8 cellular contexts compared by ENCODE assay signal in the genomic region with DNA sequence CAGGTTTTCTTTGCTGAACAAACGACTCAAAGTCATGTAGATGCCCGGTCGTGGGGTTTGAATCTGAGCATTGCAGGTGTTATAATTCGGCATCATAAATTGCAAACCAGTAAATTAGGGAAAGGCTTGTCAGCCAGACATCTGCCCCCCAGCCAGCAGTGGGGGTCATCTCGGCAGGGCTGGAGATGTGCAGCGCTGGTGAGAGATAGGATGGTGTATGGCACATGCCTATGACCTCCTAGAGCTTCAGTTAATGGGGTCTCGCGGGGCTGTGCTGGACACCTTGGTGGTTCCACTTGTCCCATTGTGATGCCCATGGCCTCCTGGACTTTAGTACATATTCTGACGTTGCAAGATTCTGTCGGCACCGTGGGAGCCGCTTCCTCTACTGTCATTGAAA.
DNase-seq lines count a peak whose midpoint lies in the region; ATAC-seq and TF ChIP-seq lines count a peak whose summit lies in the region.
"Not testable (repeated sequence)": the region's sequence is repeated elsewhere in the genome, so short reads cannot be mapped to it uniquely, and the experiment has no call there.

No MANE protein-coding gene starts in this region.

- H3K27ac ChIP-seq in C4-2B; IMR-90 (ENCODE audit: insufficient read depth, low read length); endodermal cell (ENCODE audit: low read depth, low read length): not testable (repeated sequence)

- not testable (repeated sequence) for H3K4ac ChIP-seq in IMR-90 (ENCODE audit: low read depth, low read length)

- not testable (repeated sequence) for H2BK20ac ChIP-seq in IMR-90 (ENCODE audit: low read depth, low read length)

- CTCF ChIA-PET in IMR-90 (lab: Yijun Ruan, JAX) = interaction anchor here (1.8 kb wide), 1 partner anchor 11 kb away, joined by 11 read pairs; no protein-coding TSS in a partner anchor

- not testable (repeated sequence) for ATAC-seq in IMR-90 (ENCODE audit: low read depth); activated naive CD4-positive, alpha-beta T cell treated with anti-CD3 and anti-CD28 coated beads, Interleukin-2, amount 50 U/mL, for 72 hours; natural killer cell treated with Interleukin-12 subunit alpha and Interleukin-12 subunit beta and Interleukin-15 and Interleukin-18, amount 100 ng/mL, for 72 hours

- intact Hi-C loops in IMR-90 (cut with micrococcal nuclease) = not testable (repeated sequence)

- H2BK15ac ChIP-seq in IMR-90 (ENCODE audit: low read depth, low read length) = not testable (repeated sequence)

- not testable (repeated sequence) for H3K4me1 Mint-ChIP-seq in endodermal cell; natural killer cell treated with Interleukin-12 subunit alpha and Interleukin-12 subunit beta and Interleukin-15 and Interleukin-18, amount 100 ng/mL, for 72 hours (ENCODE audit: low read depth in 2 of 2)

- H3K4me2 ChIP-seq in IMR-90 (ENCODE audit: low read depth, low read length) = peak overlapping the region; percentile 71; the same call in 1 of the 2 replicates

- not testable (repeated sequence) for TF ChIP-seq POLR2A in IMR-90 (IDR thresholded peaks at IDR 0.05; ENCODE audit: low read depth, low read length)

- not testable (repeated sequence) for H3K27me3 Mint-ChIP-seq in endodermal cell (ENCODE audit: insufficient read depth); natural killer cell treated with Interleukin-12 subunit alpha and Interleukin-12 subunit beta and Interleukin-15 and Interleukin-18, amount 100 ng/mL, for 72 hours

- not testable (repeated sequence) for H3K36me3 Mint-ChIP-seq in activated naive CD4-positive, alpha-beta T cell treated with anti-CD3 and anti-CD28 coated beads, Interleukin-2, amount 50 U/mL, for 72 hours; endodermal cell (ENCODE audit: low read depth); natural killer cell treated with Interleukin-12 subunit alpha and Interleukin-12 subunit beta and Interleukin-15 and Interleukin-18, amount 100 ng/mL, for 72 hours

- not testable (repeated sequence) for H3K14ac ChIP-seq in IMR-90 (replicated peaks; ENCODE audit: low read depth, low read length)

- H3K23ac ChIP-seq in IMR-90 (ENCODE audit: low read depth, low read length) = not testable (repeated sequence)

- not testable (repeated sequence) for H3K18ac ChIP-seq in IMR-90 (ENCODE audit: low read depth, low read length)

- not testable (repeated sequence) for H2BK5ac ChIP-seq in IMR-90 (ENCODE audit: low read depth, low read length, poor library complexity, severe bottlenecking)

- H3K9me3 Mint-ChIP-seq in activated naive CD4-positive, alpha-beta T cell treated with anti-CD3 and anti-CD28 coated beads, Interleukin-2, amount 50 U/mL, for 72 hours; endodermal cell; natural killer cell treated with Interleukin-12 subunit alpha and Interleukin-12 subunit beta and Interleukin-15 and Interleukin-18, amount 100 ng/mL, for 72 hours: not testable (repeated sequence)

- not testable (repeated sequence) for BruUV-seq in IMR-90 (replicated peaks; lab: Mats Ljungman, UMichigan)

- H3K9me3 ChIP-seq in IMR-90 (ENCODE audit: control insufficient read depth, insufficient read depth, low read length); endodermal cell (ENCODE audit: control insufficient read depth, low read length): not testable (repeated sequence)

- POLR2A ChIA-PET in IMR-90 (lab: Charles Lee; ENCODE audit: unreplicated experiment) = not testable (repeated sequence)

- not testable (repeated sequence) for H2AK5ac ChIP-seq in IMR-90 (ENCODE audit: low read depth, low read length)

- DNase-seq in IMR-90 = not testable (repeated sequence)
- peak; percentile 19 for DNase-seq in activated CD4-positive, alpha-beta T cell treated with anti-CD3 and anti-CD28 coated beads for 1 hour
- DNase-seq in activated naive CD4-positive, alpha-beta T cell treated with anti-CD3 and anti-CD28 coated beads, Interleukin-2, amount 50 U/mL, for 72 hours (ENCODE audit: low spot score in 2 of 2) = peak; percentile 18 to 62
- DNase-seq in endodermal cell = peak; percentile 54
- DNase-seq in iris pigment epithelial cell (ENCODE audit: low read depth) = peak; percentile 0
- peak; percentile 61 for DNase-seq in natural killer cell treated with Interleukin-12 subunit alpha and Interleukin-12 subunit beta and Interleukin-15 and Interleukin-18, amount 100 ng/mL, for 72 hours (ENCODE audit: low spot score)
- DNase-seq in stimulated activated CD8-positive, alpha-beta memory T cell treated with anti-CD3 and anti-CD28 coated beads, Interleukin-4, amount 100 ng/mL, for 48 hours = peak; percentile 25

- H3K27ac Mint-ChIP-seq in activated naive CD4-positive, alpha-beta T cell treated with anti-CD3 and anti-CD28 coated beads, Interleukin-2, amount 50 U/mL, for 72 hours; endodermal cell; natural killer cell treated with Interleukin-12 subunit alpha and Interleukin-12 subunit beta and Interleukin-15 and Interleukin-18, amount 100 ng/mL, for 72 hours: not testable (repeated sequence)

- H4K91ac ChIP-seq in IMR-90 (ENCODE audit: insufficient read depth, low read depth, low read length) = not testable (repeated sequence)

- dilution Hi-C loops in IMR-90 (cut with HindIII; ENCODE audit: low sequenced_read_pairs, unreplicated experiment) = not testable (repeated sequence)

- H2AK9ac ChIP-seq in IMR-90 (replicated peaks; ENCODE audit: low read depth, low read length, poor library complexity) = not testable (repeated sequence)

- H3K4me3 ChIP-seq in IMR-90 (ENCODE audit: insufficient read depth, low read depth, low read length); endodermal cell (ENCODE audit: low read length): not testable (repeated sequence)

- H3K36me3 ChIP-seq in IMR-90 (ENCODE audit: control insufficient read depth, insufficient read depth, low read length); endodermal cell (ENCODE audit: control insufficient read depth, insufficient read depth, low read length): not testable (repeated sequence)

- TF ChIP-seq RAD21 in IMR-90 (IDR thresholded peaks at IDR 0.05; ENCODE audit: low read length) = not testable (repeated sequence)

- not testable (repeated sequence) for H3K9me1 ChIP-seq in IMR-90 (ENCODE audit: insufficient read depth, low read length)

- 33% methylated on average over 4 of the region's 12 CpGs; no CpG with 5 or more reads in 1 of the 2 experiments for WGBS in IMR-90 (ENCODE audit: extremely low coverage in 2 of 2, insufficient read length in 1 of 2), 2 experiments
- 0 to 30% methylated on average over 1 to 12 of the region's 12 CpGs for WGBS in endodermal cell (ENCODE audit: insufficient coverage in 1 of 2, insufficient read length in 1 of 2), 2 experiments

- not testable (repeated sequence) for H3K4me3 Mint-ChIP-seq in endodermal cell; natural killer cell treated with Interleukin-12 subunit alpha and Interleukin-12 subunit beta and Interleukin-15 and Interleukin-18, amount 100 ng/mL, for 72 hours

- H2AFZ ChIP-seq in IMR-90 (replicated peaks; ENCODE audit: low read length, poor library complexity) = not testable (repeated sequence)

- not testable (repeated sequence) for H3K4me1 ChIP-seq in IMR-90 (ENCODE audit: control insufficient read depth, insufficient read depth, low read length); endodermal cell (ENCODE audit: control insufficient read depth, insufficient read depth, low read length)

- not testable (repeated sequence) for H3K79me1 ChIP-seq in IMR-90 (ENCODE audit: low read depth in 1 of 2, low read length in 2 of 2)

- H3K9ac ChIP-seq in IMR-90 (ENCODE audit: low read depth, low read length); endodermal cell (ENCODE audit: extremely low read depth, low read length, poor library complexity, severe bottlenecking): not testable (repeated sequence)

- not testable (repeated sequence) for H2BK120ac ChIP-seq in IMR-90 (ENCODE audit: low read depth, low read length)

- not testable (repeated sequence) for H4K5ac ChIP-seq in IMR-90 (ENCODE audit: low read depth, low read length)

- in situ Hi-C loops in IMR-90 (cut with MboI; ENCODE audit: low sequenced_read_pairs) = not testable (repeated sequence)

- not testable (repeated sequence) for H3K27me3 ChIP-seq in IMR-90 (ENCODE audit: control insufficient read depth, insufficient read depth, low read length); endodermal cell (ENCODE audit: control insufficient read depth, insufficient read depth, low read length, poor library complexity, severe bottlenecking)

- H4K8ac ChIP-seq in IMR-90 (ENCODE audit: low read depth in 2 of 2, low read length in 2 of 2) = not testable (repeated sequence)

- H4K20me1 ChIP-seq in IMR-90 (ENCODE audit: insufficient read depth, low read length) = not testable (repeated sequence)

- TF ChIP-seq CTCF in C4-2B (conservative IDR thresholded peaks at IDR 0.05) (peak; percentile 12; the same call in 1 of the 2 replicates), endodermal cell (conservative IDR thresholded peaks at IDR 0.05) (peak; percentile 46)
- not testable (repeated sequence) for TF ChIP-seq CTCF in IMR-90 (conservative IDR thresholded peaks at IDR 0.05; ENCODE audit: low read depth, low read length)

- H3K56ac ChIP-seq in IMR-90 (ENCODE audit: extremely low read depth, insufficient read depth, low read length) = not testable (repeated sequence)
